In the genomic region with DNA sequence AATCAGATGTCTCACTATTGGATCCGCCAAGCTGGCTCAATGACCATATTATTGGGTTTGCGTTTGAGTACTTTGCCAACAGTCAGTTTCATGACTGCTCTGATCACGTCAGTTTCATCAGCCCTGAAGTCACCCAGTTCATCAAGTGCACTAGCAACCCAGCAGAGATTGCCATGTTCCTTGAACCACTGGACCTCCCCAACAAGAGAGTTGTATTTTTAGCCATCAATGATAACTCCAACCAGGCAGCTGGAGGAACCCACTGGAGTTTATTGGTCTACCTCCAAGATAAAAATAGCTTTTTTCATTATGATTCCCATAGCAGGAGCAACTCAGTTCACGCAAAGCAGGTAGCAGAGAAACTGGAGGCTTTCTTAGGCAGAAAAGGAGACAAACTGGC, we compare ENCODE assay signal across 20 cellular contexts. TPM values are rescaled to one million over a fixed set of nuclear protein-coding genes. Genes with fewer than 3 reads are reported as not detected.
DNase-seq lines count a peak whose midpoint lies in the region; ATAC-seq, FAIRE-seq and TF ChIP-seq lines count a peak whose summit lies in the region.
"Had no signal": no experiment of that assay in that cellular context is flagged by ENCODE, and none has a peak within 500 bp of the region (broad histone marks: within the 10 kb centered on the region; RNA-seq: fewer than 3 reads in every experiment).

No MANE protein-coding gene starts in this region.

- no peak overlapping the region for H3K27ac Mint-ChIP-seq in natural killer cell treated with Interleukin-12 subunit alpha and Interleukin-12 subunit beta and Interleukin-15 and Interleukin-18, amount 100 ng/mL, for 72 hours
- H3K27ac Mint-ChIP-seq: CD14-positive monocyte had no signal

- no peaks in the 10 kb centered on the region for H3K36me3 Mint-ChIP-seq in natural killer cell treated with Interleukin-12 subunit alpha and Interleukin-12 subunit beta and Interleukin-15 and Interleukin-18, amount 100 ng/mL, for 72 hours
- H3K36me3 Mint-ChIP-seq in activated T-cell treated with anti-CD3 and anti-CD28 coated beads, Interleukin-2, amount 50 U/mL, for 4 hours (ENCODE audit: insufficient read depth) = no peaks in the 10 kb centered on the region
- H3K36me3 Mint-ChIP-seq: CD14-positive monocyte had no signal

- no peak overlapping the region for H3K4me3 ChIP-seq in heart left ventricle
- H3K4me3 ChIP-seq in right atrium auricular region = no peak overlapping the region
- H3K4me3 ChIP-seq in psoas muscle = no peak overlapping the region
- H3K4me3 ChIP-seq: BLaER1 had no signal

- H3K36me3 ChIP-seq in heart left ventricle = peaks cover 0 to 8% (median 0%) of the 10 kb centered on the region in 9 donors
- H3K36me3 ChIP-seq in right atrium auricular region = no peaks in the 10 kb centered on the region
- no peaks in the 10 kb centered on the region for H3K36me3 ChIP-seq in psoas muscle (ENCODE audit: insufficient read depth in 1 of 2, low read depth in 1 of 2)

- intact Hi-C loops in heart left ventricle (cut with DNase I) = loop anchor here in 2 of 10 donors (5.0 to 10.0 kb wide), 2 partner anchors 107 to 695 kb away; no protein-coding TSS in a partner anchor
- intact Hi-C loops in psoas muscle (cut with DNase I) = no loop called here

- peak; percentile 86 to 97 (median 96) for ATAC-seq in heart left ventricle
- peak in 3 of 4 donors; percentile 62 to 71 (median 67) for ATAC-seq in psoas muscle
- no peak for ATAC-seq in natural killer cell treated with Interleukin-12 subunit alpha and Interleukin-12 subunit beta and Interleukin-15 and Interleukin-18, amount 100 ng/mL, for 72 hours
- ATAC-seq in activated T-cell treated with anti-CD3 and anti-CD28 coated beads, Interleukin-2, amount 50 U/mL, for 4 hours = no peak
- ATAC-seq: HCT116 had no signal

- TF ChIP-seq POLR2A in GM12891 (IDR thresholded peaks at IDR 0.05; ENCODE audit: low read depth, low read length) (no peak), heart left ventricle (IDR thresholded peaks at IDR 0.05) (no peak)

- H3K27me3 ChIP-seq in heart left ventricle = no peaks in the 10 kb centered on the region
- H3K27me3 ChIP-seq in right atrium auricular region = no peaks in the 10 kb centered on the region
- no peaks in the 10 kb centered on the region for H3K27me3 ChIP-seq in psoas muscle (ENCODE audit: insufficient read depth in 3 of 3, low read length in 2 of 3)
- H3K27me3 ChIP-seq: BLaER1 had no signal

- WGBS in heart left ventricle, 4 donors = 67 to 77% (median 72%) methylated on average over 4 of the region's 4 CpGs
- 65 to 71% (median 69%) methylated on average over 4 of the region's 4 CpGs for WGBS in psoas muscle, 3 donors

- H3K27me3 Mint-ChIP-seq in natural killer cell treated with Interleukin-12 subunit alpha and Interleukin-12 subunit beta and Interleukin-15 and Interleukin-18, amount 100 ng/mL, for 72 hours = no peaks in the 10 kb centered on the region
- H3K27me3 Mint-ChIP-seq in activated T-cell treated with anti-CD3 and anti-CD28 coated beads, Interleukin-2, amount 50 U/mL, for 4 hours (ENCODE audit: low read depth) = no peaks in the 10 kb centered on the region
- H3K27me3 Mint-ChIP-seq: CD4-positive, alpha-beta memory T cell had no signal

- peak overlapping the region in 10 of 12 donors; percentile 38 to 77 (median 65) for H3K27ac ChIP-seq in heart left ventricle
- peak overlapping the region; percentile 29 to 46 for H3K27ac ChIP-seq in right atrium auricular region
- H3K27ac ChIP-seq in psoas muscle = no peak overlapping the region
- H3K27ac ChIP-seq: BLaER1, HL-60 had no signal

- DNase-seq in GM12891 (ENCODE audit: insufficient read length, low spot score) = no peak
- peak in 2 of 5 donors; percentile 26 to 53 for DNase-seq in heart left ventricle
- no peak for DNase-seq in right atrium auricular region (ENCODE audit: low spot score)
- no peak for DNase-seq in psoas muscle
- no peak for DNase-seq in inferior parietal cortex (ENCODE audit: extremely low spot score)
- DNase-seq in natural killer cell treated with Interleukin-12 subunit alpha and Interleukin-12 subunit beta and Interleukin-15 and Interleukin-18, amount 100 ng/mL, for 72 hours (ENCODE audit: low spot score) = no peak
- DNase-seq in T-helper 9 cell = no peak
- DNase-seq in activated T-cell treated with anti-CD3 and anti-CD28 coated beads, Interleukin-2, amount 50 U/mL, for 4 hours = no peak
- DNase-seq: 8988T; CD4-positive, alpha-beta memory T cell; DMS153; DMS79 treated with DMSO at 0.1 percent for 48 hours; GF-D8; GOT3; H7 had no signal

- peaks cover 0 to 30% (median 5%) of the 10 kb centered on the region in 12 donors for H3K4me1 ChIP-seq in heart left ventricle
- no peaks in the 10 kb centered on the region for H3K4me1 ChIP-seq in right atrium auricular region
- peaks cover 20% of the 10 kb centered on the region for H3K4me1 ChIP-seq in psoas muscle

- no peak overlapping the region for H3K4me3 Mint-ChIP-seq in natural killer cell treated with Interleukin-12 subunit alpha and Interleukin-12 subunit beta and Interleukin-15 and Interleukin-18, amount 100 ng/mL, for 72 hours
- H3K4me3 Mint-ChIP-seq in activated T-cell treated with anti-CD3 and anti-CD28 coated beads, Interleukin-2, amount 50 U/mL, for 4 hours = no peak overlapping the region
- H3K4me3 Mint-ChIP-seq: CD14-positive monocyte; CD4-positive, alpha-beta memory T cell had no signal

- H3K4me1 Mint-ChIP-seq in natural killer cell treated with Interleukin-12 subunit alpha and Interleukin-12 subunit beta and Interleukin-15 and Interleukin-18, amount 100 ng/mL, for 72 hours (ENCODE audit: low read depth in 2 of 2) = peaks cover 0 to 3% of the 10 kb centered on the region in 2 donors
- no peaks in the 10 kb centered on the region for H3K4me1 Mint-ChIP-seq in activated T-cell treated with anti-CD3 and anti-CD28 coated beads, Interleukin-2, amount 50 U/mL, for 4 hours (ENCODE audit: low read depth)
- H3K4me1 Mint-ChIP-seq: CD4-positive, alpha-beta memory T cell had no signal

- no peaks in the 10 kb centered on the region for H3K9me3 Mint-ChIP-seq in natural killer cell treated with Interleukin-12 subunit alpha and Interleukin-12 subunit beta and Interleukin-15 and Interleukin-18, amount 100 ng/mL, for 72 hours
- H3K9me3 Mint-ChIP-seq in activated T-cell treated with anti-CD3 and anti-CD28 coated beads, Interleukin-2, amount 50 U/mL, for 4 hours = no peaks in the 10 kb centered on the region
- H3K9me3 Mint-ChIP-seq: CD14-positive monocyte had no signal

- no peaks in the 10 kb centered on the region for H3K9me3 ChIP-seq in heart left ventricle
- no peaks in the 10 kb centered on the region for H3K9me3 ChIP-seq in right atrium auricular region
- H3K9me3 ChIP-seq in psoas muscle = no peaks in the 10 kb centered on the region
- H3K9me3 ChIP-seq: BLaER1 had no signal

- TF ChIP-seq CTCF in heart left ventricle (IDR thresholded peaks at IDR 0.05) = no peak
- no peak for TF ChIP-seq CTCF in right atrium auricular region (IDR thresholded peaks at IDR 0.05)
- no peak for TF ChIP-seq CTCF in psoas muscle (IDR thresholded peaks at IDR 0.05)

- peak; percentile 68 for FAIRE-seq in GM12891 (lab: Jason Lieb, UNC)

TF ChIP-seq in GM12891, 5 proteins besides CTCF, POLR2A, EP300 and RAD21:
- TF ChIP-seq SPI1 (IDR thresholded peaks at IDR 0.05; ENCODE audit: low read depth, low read length) (no peak), POU2F2 (IDR thresholded peaks at IDR 0.05; ENCODE audit: low read depth, low read length) (no peak), POLR2AphosphoS5 (IDR thresholded peaks at IDR 0.05; ENCODE audit: low read depth, low read length) (no peak), PAX5 (IDR thresholded peaks at IDR 0.05; ENCODE audit: insufficient read depth, low read length, severe bottlenecking) (no peak), TAF1 (IDR thresholded peaks at IDR 0.05; ENCODE audit: low read depth, low read length) (no peak)
TF ChIP-seq in GM12891: peak in this region for 0.

RNA-seq across cellular contexts. Expression of a gene that starts 21.5 kb away (rescaled TPM):
- polyA plus RNA-seq in GM12891 (2012; ENCODE audit: low read depth, missing spikeins) = 2.4 TPM
- total RNA-seq in heart left ventricle = 1 to 10 TPM; 2.9 to 7.6 (median 5.3) TPM
- 1 to 10 TPM; 2.1 to 3.1 TPM for polyA plus RNA-seq in heart left ventricle
- total RNA-seq in right atrium auricular region = 1 to 10 TPM; 1.9 to 3.3 TPM
- 1 to 10 TPM; 3.1 to 5.0 (median 4.3) TPM for total RNA-seq in psoas muscle
- 1 to 10 TPM; 1.5 to 3.3 (median 2.3) TPM for polyA plus RNA-seq in psoas muscle
- 1 to 10 TPM in 1 of 2 donors, under 1 TPM in 1; 0.84 to 1.6 TPM for total RNA-seq in natural killer cell treated with Interleukin-12 subunit alpha and Interleukin-12 subunit beta and Interleukin-15 and Interleukin-18, amount 100 ng/mL, for 72 hours
- 1 to 10 TPM; 1.4 to 1.7 (median 1.5) TPM for total RNA-seq in activated T-cell treated with anti-CD3 and anti-CD28 coated beads, Interleukin-2, amount 50 U/mL, for 4 hours

RNA-seq across cellular contexts. Expression of a gene that starts 21.7 kb away (rescaled TPM):
- polyA plus RNA-seq in GM12891 (2012; ENCODE audit: low read depth, missing spikeins) = 7.3 TPM
- total RNA-seq in heart left ventricle = 10 to 100 TPM; 23.9 to 33.9 (median 30.6) TPM
- polyA plus RNA-seq in heart left ventricle = 10 to 100 TPM in 1 of 2 donors, 1 to 10 TPM in 1; 3.2 to 10.9 TPM
- total RNA-seq in right atrium auricular region = 10 to 100 TPM; 23.4 to 24.1 TPM
- 10 to 100 TPM; 23.0 to 28.4 (median 25.9) TPM for total RNA-seq in psoas muscle
- polyA plus RNA-seq in psoas muscle = 1 to 10 TPM; 3.4 to 8.3 (median 3.6) TPM
- total RNA-seq in natural killer cell treated with Interleukin-12 subunit alpha and Interleukin-12 subunit beta and Interleukin-15 and Interleukin-18, amount 100 ng/mL, for 72 hours = 10 to 100 TPM; 16.3 to 19.8 TPM
- total RNA-seq in activated T-cell treated with anti-CD3 and anti-CD28 coated beads, Interleukin-2, amount 50 U/mL, for 4 hours = 10 to 100 TPM; 15.9 to 18.9 (median 17.1) TPM

RNA-seq across cellular contexts. Expression of a gene that starts 57.9 kb away (rescaled TPM):
- polyA plus RNA-seq in GM12891 (2012; ENCODE audit: low read depth, missing spikeins) = 0.19 TPM
- total RNA-seq in heart left ventricle (under 1 TPM in 1 of 9 donors, not detected in 8; 0.45 TPM), right atrium auricular region (under 1 TPM in 1 of 2 donors, not detected in 1; 0.83 TPM), psoas muscle (not detected)
- polyA plus RNA-seq in heart left ventricle (under 1 TPM in 1 of 2 donors, not detected in 1; 0.03 TPM), psoas muscle (under 1 TPM in 1 of 3 donors, not detected in 2; 0.01 TPM)
- total RNA-seq in natural killer cell treated with Interleukin-12 subunit alpha and Interleukin-12 subunit beta and Interleukin-15 and Interleukin-18, amount 100 ng/mL, for 72 hours = not detected
- total RNA-seq in activated T-cell treated with anti-CD3 and anti-CD28 coated beads, Interleukin-2, amount 50 U/mL, for 4 hours = not detected
- total RNA-seq: CD4-positive, alpha-beta memory T cell; HT1080 had no signal
- polyA plus RNA-seq: CD14-positive monocyte; CD4-positive, alpha-beta memory T cell had no signal

Comparison
In these comparisons a context has a peak if more than half of its experiments do, and no peak if none do; other contexts are left out.
1. ATAC-seq: peak in heart left ventricle (4 of 4) and psoas muscle (3 of 4); none in natural killer cell treated with Interleukin-12 subunit alpha and Interleukin-12 subunit beta and Interleukin-15 and Interleukin-18, amount 100 ng/mL, for 72 hours (0 of 2) and activated T-cell treated with anti-CD3 and anti-CD28 coated beads, Interleukin-2, amount 50 U/mL, for 4 hours (0 of 2).